Comparison of ENCODE assay signal across 8 cellular contexts in genomic region chr1:156504821-156505678, GRCh38. TPM values are rescaled to one million over a fixed set of nuclear protein-coding genes. Genes with fewer than 3 reads are reported as not detected.
DNase-seq lines count a peak whose midpoint lies in the region; ATAC-seq, FAIRE-seq and TF ChIP-seq lines count a peak whose summit lies in the region.

No MANE protein-coding gene starts in this region.

- ATAC-seq in GM21576 (IDR thresholded peaks at IDR 0.05; ENCODE audit: unreplicated experiment) (peak; percentile 33), naive B cell (ENCODE audit: low read depth in 2 of 2) (peak; percentile 41 to 45)

- H3K27ac Mint-ChIP-seq in naive B cell: peak overlapping the region; percentile 99 to 100 (median 100)

- H3K4me3 Mint-ChIP-seq in naive B cell: peak overlapping the region; percentile 72 to 90 (median 83)

- H3K4me1 Mint-ChIP-seq in naive B cell: peaks cover 33 to 58% (median 36%) of the 10 kb centered on the region in 3 donors

- H3K36me3 Mint-ChIP-seq in naive B cell: no peaks in the 10 kb centered on the region

- no peak for FAIRE-seq in D721Med (lab: Jason Lieb, UNC)

- H3K27me3 Mint-ChIP-seq in naive B cell: no peaks in the 10 kb centered on the region

- TF ChIP-seq CTCF in D721Med (IDR thresholded peaks at IDR 0.05; ENCODE audit: insufficient read depth, missing control alignments): no peak

- peak; percentile 97 for DNase-seq in D721Med (ENCODE audit: insufficient read length, low spot score)
- peak; percentile 99 for DNase-seq in LHCN-M2 (ENCODE audit: low read depth)
- peak; percentile 98 for DNase-seq in RPMI7951 (ENCODE audit: low read depth)
- peak; percentile 93 to 95 for DNase-seq in activated T-helper 1 cell treated with anti-CD3 and anti-CD28 coated beads, Interleukin-2, amount 50 U/mL, for 16 hours (ENCODE audit: low read depth in 1 of 2, low spot score in 1 of 2)
- peak; percentile 100 for DNase-seq in fibroblast of gingiva (ENCODE audit: low read depth)
- DNase-seq in naive B cell: peak; percentile 96
- DNase-seq in stimulated activated CD8-positive, alpha-beta memory T cell treated with anti-CD3 and anti-CD28 coated beads, Interleukin-7, amount 100 ng/mL, for 48 hours (ENCODE audit: extremely low read depth in 1 of 2, low read depth in 1 of 2): peak; percentile 89 to 98

- H3K9me3 Mint-ChIP-seq in naive B cell: no peaks in the 10 kb centered on the region

RNA-seq across cellular contexts. Expression of gene MEF2D, which starts 4.5 kb away (rescaled TPM):
- total RNA-seq in LHCN-M2 (2014; rRNA removed): 21.9 and 23.2 TPM in 2 replicates
- polyA plus RNA-seq in LHCN-M2 (2012): 27.4 TPM
- 9.9 and 11.4 TPM in 2 replicates for total RNA-seq in RPMI7951 (2014; rRNA removed; shearing (Covaris generic))
- polyA plus RNA-seq in naive B cell (ENCODE audit: low read depth in 6 of 6): 10 to 100 TPM in 3 of 6 donors, 1 to 10 TPM in 3; 6.9 to 15.8 (median 9.1) TPM

Comparison
In these comparisons a context has a peak if more than half of its experiments do, and no peak if none do; other contexts are left out.
1. Peak in every context shown above with its lines: DNase-seq and ATAC-seq.